Comparison of ENCODE assay signal across 19 cellular contexts in the genomic region with DNA sequence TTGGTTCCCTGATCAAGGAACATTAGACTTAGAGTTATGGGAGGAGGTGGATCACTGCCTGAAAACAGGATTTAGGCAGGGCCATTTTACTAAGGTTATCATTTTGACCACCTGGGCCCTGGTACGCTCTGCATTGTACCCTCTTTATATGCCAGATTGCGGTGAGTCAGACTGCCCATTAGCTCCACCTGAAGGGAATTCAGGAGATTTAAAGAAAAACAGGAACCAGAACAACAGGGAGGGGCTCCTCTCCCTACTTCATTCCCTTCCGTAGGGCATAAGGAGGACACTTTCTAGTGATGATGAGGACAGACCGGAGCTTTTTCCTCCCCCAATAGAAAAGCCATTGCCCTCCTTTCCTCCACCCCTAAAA. TPM values are rescaled to one million over a fixed set of nuclear protein-coding genes. Genes with fewer than 3 reads are reported as not detected.
DNase-seq lines count a peak whose midpoint lies in the region; ATAC-seq and TF ChIP-seq lines count a peak whose summit lies in the region.
"Had no signal": no experiment of that assay in that cellular context is flagged by ENCODE, and none has a peak within 500 bp of the region (broad histone marks: within the 10 kb centered on the region; RNA-seq: fewer than 3 reads in every experiment).

No MANE protein-coding gene starts in this region.

- H3K79me2 ChIP-seq in GM23338 (replicated peaks; ENCODE audit: insufficient read depth) (no peaks in the 10 kb centered on the region), hepatocyte (no peaks in the 10 kb centered on the region)

- H3K27me3 ChIP-seq in GM23338 (ENCODE audit: insufficient read depth) (no peaks in the 10 kb centered on the region), hepatocyte (no peaks in the 10 kb centered on the region), stomach (no peaks in the 10 kb centered on the region)
- H3K27me3 ChIP-seq: BE2C had no signal

- POLR2A ChIA-PET in WTC11 (lab: Charles Lee): interaction anchor here (0.6 kb wide), 1 partner anchor 30 kb away, joined by 3 read pairs; no protein-coding TSS in a partner anchor

- WGBS in hepatocyte (ENCODE audit: low lambda C conversion rate, missing lambda C conversion rate): 89% methylated on average over 4 of the region's 4 CpGs
- 40 to 74% (median 63%) methylated on average over 4 of the region's 4 CpGs for WGBS in stomach, 5 donors

- TF ChIP-seq POLR2A in stomach (IDR thresholded peaks at IDR 0.05): no peak

- H4K20me1 ChIP-seq in GM23338 (replicated peaks; ENCODE audit: insufficient read depth): no peaks in the 10 kb centered on the region
- no peaks in the 10 kb centered on the region for H4K20me1 ChIP-seq in hepatocyte (ENCODE audit: insufficient read depth, poor library complexity, severe bottlenecking)

- CTCF ChIA-PET in WTC11 (lab: Charles Lee): interaction anchor here (0.6 to 2.2 kb wide), 9 partner anchors 17 to 128 kb away, joined by 3 to 9 read pairs (median 5); a partner anchor contains a TSS

- intact Hi-C loops in stomach (cut with DNase I; ENCODE audit: low total_unique reads): no loop called here

- no peaks in the 10 kb centered on the region for H3K9me3 Mint-ChIP-seq in GM23338
- peaks cover 7% of the 10 kb centered on the region for H3K9me3 Mint-ChIP-seq in WTC11

- DNase-seq in GM23338 (ENCODE audit: low spot score) (peak; percentile 24), WTC11 (ENCODE audit: low spot score) (no peak), hepatocyte (ENCODE audit: low spot score) (no peak), stomach (no peak), activated T-cell treated with anti-CD3 and anti-CD28 coated beads for 4 hours (no peak), NCI-H2081 treated with DMSO at 0.1 percent for 48 hours (lab: John Stamatoyannopoulos, UW) (no peak)
- no peak for DNase-seq in activated CD4-positive, alpha-beta T cell treated with anti-CD3 and anti-CD28 coated beads for 48 hours
- DNase-seq: BE2C, EL, GF-D8, H7, Kasumi-1, MG63, NCI-H1417, NCI-H1694 treated with DMSO at 0.1 percent for 48 hours, NCI-H748 treated with DMSO at 0.1 percent for 48 hours had no signal

- H3K36me3 Mint-ChIP-seq in GM23338 (ENCODE audit: low read depth): no peaks in the 10 kb centered on the region
- H3K36me3 Mint-ChIP-seq in WTC11: no peaks in the 10 kb centered on the region

- H3K4me1 Mint-ChIP-seq in GM23338 (no peaks in the 10 kb centered on the region; the same call in 2 of the 3 replicates), WTC11 (0 out of 2 replicates have a peak, but pooled peaks cover 5% of the 10 kb centered on the region)

- peaks cover 4% of the 10 kb centered on the region for H3K27me3 Mint-ChIP-seq in GM23338 (ENCODE audit: insufficient read depth, low read depth, poor library complexity)
- peaks cover 5% of the 10 kb centered on the region for H3K27me3 Mint-ChIP-seq in WTC11 (ENCODE audit: low read depth)

- ATAC-seq in GM23338: peak; percentile 68
- ATAC-seq in WTC11: peak; percentile 56; the same call in 1 of the 2 replicates

- TF ChIP-seq EP300 in stomach (IDR thresholded peaks at IDR 0.05): no peak

- peak in 1 of 2 experiments; percentile 19; a peak in 1 of 4 replicates for TF ChIP-seq CTCF in GM23338 (conservative IDR thresholded peaks at IDR 0.05; ENCODE audit: low read depth in 2 of 2)
- TF ChIP-seq CTCF in WTC11 (IDR thresholded peaks at IDR 0.05): no peak
- no peak for TF ChIP-seq CTCF in hepatocyte (IDR thresholded peaks at IDR 0.05; ENCODE audit: poor library complexity)
- no peak for TF ChIP-seq CTCF in stomach (IDR thresholded peaks at IDR 0.05)

- H3K36me3 ChIP-seq in GM23338 (ENCODE audit: insufficient read depth) (no peaks in the 10 kb centered on the region), hepatocyte (replicated peaks; ENCODE audit: insufficient read depth, low read depth) (no peaks in the 10 kb centered on the region), stomach (no peaks in the 10 kb centered on the region)
- H3K36me3 ChIP-seq: BE2C, MG63 had no signal

- H3K4me3 Mint-ChIP-seq in GM23338 (no peak overlapping the region), WTC11 (no peak overlapping the region)

- H3K27ac Mint-ChIP-seq in GM23338: no peak overlapping the region
- no peak overlapping the region for H3K27ac Mint-ChIP-seq in WTC11

- H3F3A ChIP-seq in GM23338 (replicated peaks; ENCODE audit: low read depth): no peaks in the 10 kb centered on the region

- H2AFZ ChIP-seq in GM23338 (peak overlapping the region; percentile 52; the same call in 1 of the 2 replicates), hepatocyte (no peak overlapping the region)

- no peaks in the 10 kb centered on the region for H3K9me3 ChIP-seq in hepatocyte (ENCODE audit: low read depth)
- no peaks in the 10 kb centered on the region for H3K9me3 ChIP-seq in stomach
- H3K9me3 ChIP-seq: BE2C, MG63 had no signal

- H3K4me1 ChIP-seq in GM23338 (ENCODE audit: insufficient read depth) (no peaks in the 10 kb centered on the region), hepatocyte (ENCODE audit: insufficient read depth) (peaks cover 10% of the 10 kb centered on the region), stomach (peaks cover 3 to 45% (median 23%) of the 10 kb centered on the region in 4 donors)
- H3K4me1 ChIP-seq: BE2C had no signal

- H3K4me3 ChIP-seq in GM23338: no peak overlapping the region
- H3K4me3 ChIP-seq in hepatocyte: no peak overlapping the region
- no peak overlapping the region for H3K4me3 ChIP-seq in stomach
- H3K4me3 ChIP-seq: MG63 had no signal

- H3K9me2 ChIP-seq in GM23338 (ENCODE audit: insufficient read depth) (no peaks in the 10 kb centered on the region), hepatocyte (replicated peaks; ENCODE audit: insufficient read depth) (no peaks in the 10 kb centered on the region)

- H3K4me2 ChIP-seq in GM23338 (no peak overlapping the region), hepatocyte (no peak overlapping the region)

- H3K27ac ChIP-seq in GM23338 (ENCODE audit: low read depth) (no peak overlapping the region), hepatocyte (peak overlapping the region; percentile 32), stomach (peak overlapping the region; percentile 52 to 77 (median 70))
- H3K27ac ChIP-seq: RWPE1 had no signal

TF ChIP-seq in GM23338, 12 proteins besides CTCF, POLR2A, EP300 and RAD21 (continues in another document):
- TF ChIP-seq STAT1 (IDR thresholded peaks at IDR 0.05; ENCODE audit: unreplicated experiment) (no peak), EZH2 (IDR thresholded peaks at IDR 0.05; ENCODE audit: low read depth, unreplicated experiment) (no peak), JUNB (IDR thresholded peaks at IDR 0.05; ENCODE audit: unreplicated experiment) (no peak), EZH2phosphoT487 (IDR thresholded peaks at IDR 0.05; ENCODE audit: unreplicated experiment) (no peak), ZNF114 (CRISPR knock-in tag; IDR thresholded peaks at IDR 0.05) (no peak), POLR2AphosphoS5 (IDR thresholded peaks at IDR 0.05; ENCODE audit: low read depth) (no peak), NANOG (IDR thresholded peaks at IDR 0.05; ENCODE audit: borderline replicate concordance) (no peak), ZNF331 (CRISPR knock-in tag; IDR thresholded peaks at IDR 0.05; ENCODE audit: low read depth) (no peak)

TF ChIP-seq in WTC11, 78 proteins besides CTCF, POLR2A, EP300 and RAD21 (continues in another document):
- TF ChIP-seq, protein P1, sequence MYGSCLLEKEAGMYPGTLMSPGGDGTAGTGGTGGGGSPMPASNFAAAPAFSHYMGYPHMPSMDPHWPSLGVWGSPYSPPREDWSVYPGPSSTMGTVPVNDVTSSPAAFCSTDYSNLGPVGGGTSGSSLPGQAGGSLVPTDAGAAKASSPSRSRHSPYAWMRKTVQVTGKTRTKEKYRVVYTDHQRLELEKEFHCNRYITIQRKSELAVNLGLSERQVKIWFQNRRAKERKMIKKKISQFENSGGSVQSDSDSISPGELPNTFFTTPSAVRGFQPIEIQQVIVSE (CRISPR knock-in tag; IDR thresholded peaks at IDR 0.05; ENCODE audit: borderline replicate concordance): no peak
- TF ChIP-seq, protein P2, sequence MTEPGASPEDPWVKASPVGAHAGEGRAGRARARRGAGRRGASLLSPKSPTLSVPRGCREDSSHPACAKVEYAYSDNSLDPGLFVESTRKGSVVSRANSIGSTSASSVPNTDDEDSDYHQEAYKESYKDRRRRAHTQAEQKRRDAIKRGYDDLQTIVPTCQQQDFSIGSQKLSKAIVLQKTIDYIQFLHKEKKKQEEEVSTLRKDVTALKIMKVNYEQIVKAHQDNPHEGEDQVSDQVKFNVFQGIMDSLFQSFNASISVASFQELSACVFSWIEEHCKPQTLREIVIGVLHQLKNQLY (CRISPR knock-in tag; IDR thresholded peaks at IDR 0.05): no peak

RNA-seq across cellular contexts. Expression of a gene that starts 20.6 kb away (rescaled TPM):
- not detected in 2 replicates for total RNA-seq in GM23338 (2014; rRNA removed; shearing (Covaris generic))
- polyA plus RNA-seq in GM23338 (2016; fragmentation: Nextera tagmentation; extraction: Ambion mirVana): not detected in 2 replicates
- not detected in 3 replicates for total RNA-seq in WTC11 (2021)
- 9.0 and 11.3 TPM in 2 replicates for total RNA-seq in hepatocyte
- 7.4 and 34.9 TPM in 2 replicates for polyA plus RNA-seq in hepatocyte
- total RNA-seq in stomach: 100 to 1,000 TPM in 2 of 5 donors, 10 to 100 TPM in 1, 1 to 10 TPM in 1, not detected in 1; 1.2 to 241 (median 55.3) TPM
- polyA plus RNA-seq in stomach: 10 to 100 TPM in 1 of 3 donors, 1 to 10 TPM in 2; 1.5 to 10.1 (median 7.6) TPM
- total RNA-seq: A673, H7, NCI-H460 had no signal

RNA-seq across cellular contexts. Expression of a gene that starts 42.9 kb away (rescaled TPM):
- not detected in 2 replicates for total RNA-seq in GM23338 (2014; rRNA removed; shearing (Covaris generic))
- polyA plus RNA-seq in GM23338 (2016; fragmentation: Nextera tagmentation; extraction: Ambion mirVana) (not detected in 2 replicates), hepatocyte (1.1 and 1.2 TPM in 2 replicates), stomach (under 1 TPM; 0.15 to 0.61 (median 0.37) TPM)
- total RNA-seq in WTC11 (2021) (not detected in 3 replicates), hepatocyte (0.47 and 0.48 TPM in 2 replicates), stomach (1 to 10 TPM in 1 of 5 donors, under 1 TPM in 1, not detected in 3; 0.43 to 1.1 TPM)
- total RNA-seq: A673, H7, NCI-H460 had no signal

RNA-seq across cellular contexts. Expression of a gene that starts 49.0 kb away (rescaled TPM):
- total RNA-seq in GM23338 (2014; rRNA removed; shearing (Covaris generic)): 7.0 and 12.8 TPM in 2 replicates
- polyA plus RNA-seq in GM23338 (2016; fragmentation: Nextera tagmentation; extraction: Ambion mirVana): 7.2 and 8.0 TPM in 2 replicates
- total RNA-seq in WTC11 (2021): 5.9 to 7.8 TPM (median 7.0 TPM) in 3 replicates
- 1.3 and 1.4 TPM in 2 replicates for total RNA-seq in hepatocyte
- 1.7 and 3.6 TPM in 2 replicates for polyA plus RNA-seq in hepatocyte
- total RNA-seq in stomach: 1 to 10 TPM in 1 of 5 donors, not detected in 4; 4.2 TPM
- under 1 TPM in 1 of 3 donors, not detected in 2; 0.37 TPM for polyA plus RNA-seq in stomach
- total RNA-seq: A673, NCI-H460 had no signal
